ENCODE assay signal across 1 cellular context in genomic region chr13:48094781-48095502, GRCh38.
TF ChIP-seq lines count a peak whose summit lies in the region.

Gene MED4, minus strand, starts transcription at chr13:48095104. Its CDS starts 26 bp downstream, at chr13:48095078.

TF ChIP-seq in K562, 482 proteins besides CTCF, POLR2A, EP300 and RAD21 (continued from another document and continues in another):
- peak; percentile 95 for TF ChIP-seq ZBTB2 (IDR thresholded peaks at IDR 0.05)
- TF ChIP-seq ETS2 (tag; IDR thresholded peaks at IDR 0.05; ENCODE audit: borderline replicate concordance, poor library complexity, severe bottlenecking) = no peak
- TF ChIP-seq RFX5 (IDR thresholded peaks at IDR 0.05; ENCODE audit: low read depth, low read length) = no peak
- no peak for TF ChIP-seq CHD2 (IDR thresholded peaks at IDR 0.05; ENCODE audit: low read depth, low read length)
- no peak for TF ChIP-seq ATF2 (CRISPR knock-in tag; IDR thresholded peaks at IDR 0.05)
- TF ChIP-seq GTF2E2 (tag; IDR thresholded peaks at IDR 0.05) = peak; percentile 68; the same call in 1 of the 2 replicates
- no peak for TF ChIP-seq ZNF57 (CRISPR knock-in tag; IDR thresholded peaks at IDR 0.05)
- no peak for TF ChIP-seq U2AF2 (optimal IDR thresholded peaks at IDR 0.05; ENCODE audit: low read depth, low read length)
- TF ChIP-seq EHMT2 (IDR thresholded peaks at IDR 0.05) = no peak; the same call in 1 of the 2 replicates
- TF ChIP-seq MYNN (IDR thresholded peaks at IDR 0.05) = no peak
- no peak for TF ChIP-seq MYNN (CRISPR knock-in tag; IDR thresholded peaks at IDR 0.05)
- TF ChIP-seq RB1 (IDR thresholded peaks at IDR 0.05; ENCODE audit: low read depth) = peak; percentile 93
- no peak for TF ChIP-seq FOXA3 (CRISPR knock-in tag; conservative IDR thresholded peaks at IDR 0.05 in 1 of 2, IDR thresholded peaks at IDR 0.05 in 1 of 2)
- TF ChIP-seq ZNF75A (CRISPR knock-in tag; IDR thresholded peaks at IDR 0.05) = no peak
- TF ChIP-seq TFAP4 (CRISPR knock-in tag; IDR thresholded peaks at IDR 0.05; ENCODE audit: borderline replicate concordance) = peak; percentile 92
- no peak for TF ChIP-seq ZNF518B (CRISPR knock-in tag; IDR thresholded peaks at IDR 0.05)
- TF ChIP-seq CEBPG (CRISPR knock-in tag; IDR thresholded peaks at IDR 0.05) = no peak
- TF ChIP-seq CEBPG (tag; conservative IDR thresholded peaks at IDR 0.05 in 1 of 2, IDR thresholded peaks at IDR 0.05 in 1 of 2) = no peak
- no peak for TF ChIP-seq ELK1 (CRISPR knock-in tag; IDR thresholded peaks at IDR 0.05)
- no peak for TF ChIP-seq RREB1 (CRISPR knock-in tag; IDR thresholded peaks at IDR 0.05)
- TF ChIP-seq ZBTB26 (CRISPR knock-in tag; IDR thresholded peaks at IDR 0.05) = no peak
- TF ChIP-seq ZNF444 (CRISPR knock-in tag; IDR thresholded peaks at IDR 0.05) = no peak
- TF ChIP-seq KLF13 (tag; IDR thresholded peaks at IDR 0.05; ENCODE audit: borderline replicate concordance, low read depth) = no peak
- TF ChIP-seq DIDO1 (tag; IDR thresholded peaks at IDR 0.05; ENCODE audit: low read depth) = 0 out of 2 replicates have a peak, but pooled peaks have one; percentile 30
- TF ChIP-seq MBD2 (IDR thresholded peaks at IDR 0.05; ENCODE audit: borderline replicate concordance, low read depth) = peak; percentile 25; the same call in 1 of the 2 replicates
- TF ChIP-seq HMBOX1 (IDR thresholded peaks at IDR 0.05) = no peak
- no peak for TF ChIP-seq GABPB2 (CRISPR knock-in tag; conservative IDR thresholded peaks at IDR 0.05)
- TF ChIP-seq ZFP1 (CRISPR knock-in tag; IDR thresholded peaks at IDR 0.05) = no peak
- no peak for TF ChIP-seq E2F5 (CRISPR knock-in tag; IDR thresholded peaks at IDR 0.05)
- TF ChIP-seq HMG20B (CRISPR knock-in tag; IDR thresholded peaks at IDR 0.05) = no peak
- no peak for TF ChIP-seq ARID3B (CRISPR knock-in tag; IDR thresholded peaks at IDR 0.05; ENCODE audit: borderline replicate concordance)
- peak; percentile 38; the same call in 1 of the 2 replicates for TF ChIP-seq POLR2H (tag; IDR thresholded peaks at IDR 0.05; ENCODE audit: low read depth)
- no peak for TF ChIP-seq PHF21A (IDR thresholded peaks at IDR 0.05; ENCODE audit: borderline replicate concordance, low read depth)
- no peak for TF ChIP-seq MBD1 (CRISPR knock-in tag; IDR thresholded peaks at IDR 0.05)
- TF ChIP-seq SAP30 (IDR thresholded peaks at IDR 0.05; ENCODE audit: borderline replicate concordance, insufficient read depth, low read depth, low read length, poor library complexity, severe bottlenecking) = no peak
- no peak for TF ChIP-seq SNAPC5 (CRISPR knock-in tag; IDR thresholded peaks at IDR 0.05)
- peak; percentile 28; the same call in 1 of the 2 replicates for TF ChIP-seq JUN (IDR thresholded peaks at IDR 0.05; ENCODE audit: borderline replicate concordance, low read depth, low read length)
- no peak for TF ChIP-seq JUN (CRISPR knock-in tag; IDR thresholded peaks at IDR 0.05; ENCODE audit: borderline replicate concordance)
